8 cellular contexts compared by ENCODE assay signal in the genomic region with DNA sequence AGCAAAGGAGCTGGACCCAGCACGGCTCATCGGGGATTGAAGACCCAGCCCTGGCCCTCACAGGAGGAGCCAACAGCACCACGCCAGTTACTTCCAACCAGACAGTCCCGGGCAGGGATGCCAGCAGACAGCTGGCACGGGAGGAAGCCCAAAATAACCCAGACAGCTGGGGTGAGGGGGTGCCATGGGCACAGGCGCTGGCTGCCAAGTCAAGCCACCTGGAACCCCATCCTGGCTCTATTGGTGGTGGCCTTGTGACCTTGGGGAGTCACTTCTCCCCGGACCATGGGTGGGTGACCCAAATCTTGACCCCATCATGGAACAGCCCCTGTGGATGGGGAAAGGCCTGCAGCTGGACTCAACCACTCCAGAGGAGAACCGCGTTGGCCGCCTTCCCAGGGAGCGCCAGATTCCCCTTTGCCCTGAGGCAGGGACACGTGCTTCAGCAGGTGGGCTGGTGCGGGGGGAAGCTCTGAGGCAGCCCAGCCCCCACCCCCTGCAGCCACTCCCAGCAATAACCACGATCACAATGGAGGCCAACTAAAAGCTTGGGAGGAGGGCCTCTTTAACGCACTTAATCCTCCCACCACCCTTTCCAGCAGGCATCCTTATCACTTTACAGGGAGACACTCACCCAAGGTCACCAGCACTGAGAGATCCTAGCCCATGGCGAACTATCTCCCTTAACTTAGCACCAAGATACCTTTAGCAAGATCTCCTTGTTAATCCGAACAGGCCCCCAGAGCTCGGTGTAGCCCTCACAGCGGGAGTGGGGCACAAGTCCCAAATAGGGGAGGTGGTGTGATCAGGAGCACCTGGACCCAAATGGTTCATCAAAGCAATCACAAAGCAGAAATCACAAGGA. TPM values are rescaled to one million over a fixed set of nuclear protein-coding genes. Genes with fewer than 3 reads are reported as not detected.
DNase-seq lines count a peak whose midpoint lies in the region; ATAC-seq and TF ChIP-seq lines count a peak whose summit lies in the region.

No MANE protein-coding gene starts in this region.

- H3K36me3 ChIP-seq in BLaER1: peaks cover 30% of the 10 kb centered on the region
- no peaks in the 10 kb centered on the region for H3K36me3 ChIP-seq in neural cell (ENCODE audit: insufficient read depth, low read length)

- H4K20me1 ChIP-seq in BLaER1 (peaks cover 50% of the 10 kb centered on the region), neural cell (ENCODE audit: insufficient read depth) (peaks cover 39% of the 10 kb centered on the region)

- H2AFZ ChIP-seq in neural cell (ENCODE audit: low read depth, low read length): no peak overlapping the region

- H3K27me3 ChIP-seq in BLaER1 (no peaks in the 10 kb centered on the region), neural cell (ENCODE audit: insufficient read depth, low read depth, low read length) (peaks cover 6% of the 10 kb centered on the region)

- H3K79me2 ChIP-seq in neural cell (replicated peaks; ENCODE audit: insufficient read depth, low read length): peaks cover 51% of the 10 kb centered on the region

- H3K9me3 ChIP-seq in BLaER1: no peaks in the 10 kb centered on the region
- no peaks in the 10 kb centered on the region for H3K9me3 ChIP-seq in T-helper 17 cell (ENCODE audit: control insufficient read depth, low read length, poor library complexity, severe bottlenecking)
- no peaks in the 10 kb centered on the region for H3K9me3 ChIP-seq in neural cell (ENCODE audit: low read length)

- no peaks in the 10 kb centered on the region for H3K27me3 Mint-ChIP-seq in T-helper 17 cell

- TF ChIP-seq RAD21 in neural cell (conservative IDR thresholded peaks at IDR 0.05): no peak

- H3K4me2 ChIP-seq in BLaER1: peak overlapping the region; percentile 93
- peak overlapping the region; percentile 95 for H3K4me2 ChIP-seq in neural cell (ENCODE audit: low read length)

- H3K4me1 Mint-ChIP-seq in T-helper 17 cell: peaks cover 49% of the 10 kb centered on the region

- H3K4me1 ChIP-seq in BLaER1: peaks cover 53% of the 10 kb centered on the region

- peaks cover 13% of the 10 kb centered on the region for H3F3A ChIP-seq in neural cell (ENCODE audit: insufficient read depth, low read length, poor library complexity, severe bottlenecking)

- H3K9ac ChIP-seq in BLaER1: peak overlapping the region; percentile 66
- H3K9ac ChIP-seq in neural cell (ENCODE audit: low read length): peak overlapping the region; percentile 99

- no peak for TF ChIP-seq CTCF in neural cell (IDR thresholded peaks at IDR 0.05; ENCODE audit: poor library complexity, severe bottlenecking)

- no peak for ATAC-seq in T-helper 17 cell
- ATAC-seq in HG02642 (IDR thresholded peaks at IDR 0.05; ENCODE audit: poor library complexity, unreplicated experiment): no peak
- no peak for ATAC-seq in HG03159 (IDR thresholded peaks at IDR 0.05; ENCODE audit: unreplicated experiment)

- peak overlapping the region; percentile 79 for H3K27ac ChIP-seq in BLaER1
- peak overlapping the region; percentile 82 for H3K27ac ChIP-seq in neural cell (ENCODE audit: low read length)

- H3K36me3 Mint-ChIP-seq in T-helper 17 cell (ENCODE audit: low read depth): peaks cover 13% of the 10 kb centered on the region

- peak overlapping the region; percentile 88 for H3K4me3 Mint-ChIP-seq in T-helper 17 cell

- DNase-seq in NCI-H1092 (lab: John Stamatoyannopoulos, UW) (peak; percentile 86), T-helper 17 cell (no peak), fibroblast of gingiva (ENCODE audit: low read depth) (peak; percentile 48)
- no peak for DNase-seq in stimulated activated CD8-positive, alpha-beta memory T cell treated with anti-CD3 and anti-CD28 coated beads, Interleukin-4, amount 100 ng/mL, for 48 hours

- TF ChIP-seq EP300 in neural cell (conservative IDR thresholded peaks at IDR 0.05; ENCODE audit: poor library complexity, severe bottlenecking): no peak

- H3K9me2 ChIP-seq in neural cell (ENCODE audit: insufficient read depth, low read length): no peaks in the 10 kb centered on the region

- peak overlapping the region; percentile 83 for H3K27ac Mint-ChIP-seq in T-helper 17 cell

- H3K4me3 ChIP-seq in BLaER1 (peak overlapping the region; percentile 96), neural cell (ENCODE audit: low read length) (peak overlapping the region; percentile 86)

TF ChIP-seq in neural cell, 6 proteins besides CTCF, POLR2A, EP300 and RAD21:
- TF ChIP-seq MXI1 (conservative IDR thresholded peaks at IDR 0.05; ENCODE audit: poor library complexity, severe bottlenecking) (peak; percentile 26), SMC3 (conservative IDR thresholded peaks at IDR 0.05; ENCODE audit: poor library complexity) (no peak)
- TF ChIP-seq, protein P1, sequence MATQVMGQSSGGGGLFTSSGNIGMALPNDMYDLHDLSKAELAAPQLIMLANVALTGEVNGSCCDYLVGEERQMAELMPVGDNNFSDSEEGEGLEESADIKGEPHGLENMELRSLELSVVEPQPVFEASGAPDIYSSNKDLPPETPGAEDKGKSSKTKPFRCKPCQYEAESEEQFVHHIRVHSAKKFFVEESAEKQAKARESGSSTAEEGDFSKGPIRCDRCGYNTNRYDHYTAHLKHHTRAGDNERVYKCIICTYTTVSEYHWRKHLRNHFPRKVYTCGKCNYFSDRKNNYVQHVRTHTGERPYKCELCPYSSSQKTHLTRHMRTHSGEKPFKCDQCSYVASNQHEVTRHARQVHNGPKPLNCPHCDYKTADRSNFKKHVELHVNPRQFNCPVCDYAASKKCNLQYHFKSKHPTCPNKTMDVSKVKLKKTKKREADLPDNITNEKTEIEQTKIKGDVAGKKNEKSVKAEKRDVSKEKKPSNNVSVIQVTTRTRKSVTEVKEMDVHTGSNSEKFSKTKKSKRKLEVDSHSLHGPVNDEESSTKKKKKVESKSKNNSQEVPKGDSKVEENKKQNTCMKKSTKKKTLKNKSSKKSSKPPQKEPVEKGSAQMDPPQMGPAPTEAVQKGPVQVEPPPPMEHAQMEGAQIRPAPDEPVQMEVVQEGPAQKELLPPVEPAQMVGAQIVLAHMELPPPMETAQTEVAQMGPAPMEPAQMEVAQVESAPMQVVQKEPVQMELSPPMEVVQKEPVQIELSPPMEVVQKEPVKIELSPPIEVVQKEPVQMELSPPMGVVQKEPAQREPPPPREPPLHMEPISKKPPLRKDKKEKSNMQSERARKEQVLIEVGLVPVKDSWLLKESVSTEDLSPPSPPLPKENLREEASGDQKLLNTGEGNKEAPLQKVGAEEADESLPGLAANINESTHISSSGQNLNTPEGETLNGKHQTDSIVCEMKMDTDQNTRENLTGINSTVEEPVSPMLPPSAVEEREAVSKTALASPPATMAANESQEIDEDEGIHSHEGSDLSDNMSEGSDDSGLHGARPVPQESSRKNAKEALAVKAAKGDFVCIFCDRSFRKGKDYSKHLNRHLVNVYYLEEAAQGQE (IDR thresholded peaks at IDR 0.05; ENCODE audit: borderline replicate concordance): no peak

RNA-seq across cellular contexts. Expression of a gene that starts 4.7 kb away (rescaled TPM):
- total RNA-seq in T-helper 17 cell: 100 to 1,000 TPM; 121 to 122 TPM
- polyA plus RNA-seq in neural cell: 9.4 and 14.7 TPM in 2 replicates
- polyA minus RNA-seq in neural cell: 29.0 and 31.6 TPM in 2 replicates

RNA-seq across cellular contexts. Expression of a gene that starts 5.6 kb away (rescaled TPM):
- total RNA-seq in T-helper 17 cell: 10 to 100 TPM; 54.5 to 64.1 TPM
- polyA plus RNA-seq in neural cell: 2.6 and 3.2 TPM in 2 replicates
- polyA minus RNA-seq in neural cell: 5.4 and 8.1 TPM in 2 replicates

Comparison
In these comparisons a context has a peak if more than half of its experiments do, and no peak if none do; other contexts are left out.
1. DNase-seq: peak in NCI-H1092 (single experiment) and fibroblast of gingiva (single experiment); none in T-helper 17 cell (0 of 3) and stimulated activated CD8-positive, alpha-beta memory T cell treated with anti-CD3 and anti-CD28 coated beads, Interleukin-4, amount 100 ng/mL, for 48 hours (single experiment).